In genomic region chr17:4796550-4796915, GRCh38 we compare ENCODE assay signal across 8 cellular contexts. TPM values are rescaled to one million over a fixed set of nuclear protein-coding genes. Genes with fewer than 3 reads are reported as not detected.
DNase-seq lines count a peak whose midpoint lies in the region; ATAC-seq, FAIRE-seq and TF ChIP-seq lines count a peak whose summit lies in the region.

No MANE protein-coding gene starts in this region.

- peak overlapping the region; percentile 97 for H3K9ac ChIP-seq in astrocyte (ENCODE audit: low read length)

- ATAC-seq in GM19035 (IDR thresholded peaks at IDR 0.05; ENCODE audit: unreplicated experiment): no peak

- H3K4me1 Mint-ChIP-seq in astrocyte (ENCODE audit: low read depth, unreplicated experiment): peaks cover 3% of the 10 kb centered on the region

- peaks cover 7% of the 10 kb centered on the region for H4K20me1 ChIP-seq in astrocyte (ENCODE audit: insufficient read depth, low read length)

- DNase-seq in NCI-H345 (lab: John Stamatoyannopoulos, UW) (peak; percentile 6), NCI-H345 treated with DMSO at 0.1 percent for 48 hours (lab: John Stamatoyannopoulos, UW; ENCODE audit: unreplicated experiment) (no peak), NCI-H510A treated with DMSO at 0.1 percent for 48 hours (lab: John Stamatoyannopoulos, UW) (peak; percentile 17), astrocyte (ENCODE audit: low read depth) (no peak), iPS-NIHi11 (ENCODE audit: low spot score) (peak; percentile 78), SKM-1 (lab: John Stamatoyannopoulos, UW; ENCODE audit: unreplicated experiment) (no peak)
- peak; percentile 70 for DNase-seq in stimulated activated CD4-positive, alpha-beta T cell treated with anti-CD3 and anti-CD28 coated beads, Interleukin-15, amount 100 ng/mL, for 24 hours

- H3K4me3 Mint-ChIP-seq in astrocyte (ENCODE audit: unreplicated experiment): peak overlapping the region; percentile 96

- no peaks in the 10 kb centered on the region for H3K9me3 ChIP-seq in astrocyte (ENCODE audit: insufficient read depth, low read depth, low read length)

- peaks cover 5% of the 10 kb centered on the region for H3K27me3 Mint-ChIP-seq in astrocyte (ENCODE audit: low read depth, unreplicated experiment)

- H3K27ac Mint-ChIP-seq in astrocyte (ENCODE audit: unreplicated experiment): peak overlapping the region; percentile 98

- peak overlapping the region; percentile 89 for H3K4me2 ChIP-seq in astrocyte (ENCODE audit: low read length)

- peak overlapping the region; percentile 88 for H3K27ac ChIP-seq in astrocyte (ENCODE audit: low read depth, low read length)

- H2AFZ ChIP-seq in astrocyte (ENCODE audit: low read depth, low read length): peak overlapping the region; percentile 72

- H3K4me3 ChIP-seq in astrocyte (ENCODE audit: insufficient read depth, low read depth, low read length): peak overlapping the region; percentile 96

- H3K79me2 ChIP-seq in astrocyte (ENCODE audit: insufficient read depth, low read length): peaks cover 23% of the 10 kb centered on the region

- H3K36me3 Mint-ChIP-seq in astrocyte (ENCODE audit: low read depth, unreplicated experiment): peaks cover 4% of the 10 kb centered on the region

- H3K4me1 ChIP-seq in astrocyte (ENCODE audit: insufficient read depth, low read length): peaks cover 4% of the 10 kb centered on the region

- FAIRE-seq in astrocyte (lab: Jason Lieb, UNC): peak; percentile 72

- peaks cover 2% of the 10 kb centered on the region for H3K27me3 ChIP-seq in astrocyte (ENCODE audit: insufficient read depth, low read length)

- peaks cover 2% of the 10 kb centered on the region for H3K9me3 Mint-ChIP-seq in astrocyte (ENCODE audit: unreplicated experiment)

- no peak for TF ChIP-seq CTCF in astrocyte (IDR thresholded peaks at IDR 0.05; ENCODE audit: insufficient read depth, low read depth, low read length)

- peaks cover 18% of the 10 kb centered on the region for H3K36me3 ChIP-seq in astrocyte (ENCODE audit: insufficient read depth, low read length)

RNA-seq across cellular contexts. Expression of gene PSMB6, which starts 0.6 kb away (rescaled TPM):
- total RNA-seq in astrocyte: 154 and 161 TPM in 2 replicates

RNA-seq across cellular contexts. Expression of gene GLTPD2, which starts 7.8 kb away (rescaled TPM):
- not detected in 2 replicates for total RNA-seq in astrocyte

RNA-seq across cellular contexts. Expression of gene VMO1, which starts 10.4 kb away (rescaled TPM):
- 0.75 TPM in 1 of 2 replicates, not detected in the other for total RNA-seq in astrocyte

RNA-seq across cellular contexts. Expression of gene PLD2, which starts 10.4 kb away (rescaled TPM):
- total RNA-seq in astrocyte: 21.4 and 29.3 TPM in 2 replicates

Comparison
In these comparisons a context has a peak if more than half of its experiments do, and no peak if none do; other contexts are left out.
1. DNase-seq: peak in NCI-H345 (single experiment), NCI-H510A treated with DMSO at 0.1 percent for 48 hours (single experiment), iPS-NIHi11 (single experiment) and stimulated activated CD4-positive, alpha-beta T cell treated with anti-CD3 and anti-CD28 coated beads, Interleukin-15, amount 100 ng/mL, for 24 hours (single experiment); none in NCI-H345 treated with DMSO at 0.1 percent for 48 hours (single experiment), astrocyte (single experiment) and SKM-1 (single experiment).